ENCODE assay signal across 1 cellular context in genomic region chr3:46943237-46944187, GRCh38.
TF ChIP-seq lines count a peak whose summit lies in the region.

No MANE protein-coding gene starts in this region.

TF ChIP-seq in H1, 55 proteins besides CTCF, POLR2A, EP300 and RAD21:
- no peak for TF ChIP-seq BACH1 (IDR thresholded peaks at IDR 0.05; ENCODE audit: low read length)
- no peak for TF ChIP-seq TBP (IDR thresholded peaks at IDR 0.05; ENCODE audit: low read depth, low read length)
- no peak for TF ChIP-seq CHD7 (IDR thresholded peaks at IDR 0.05; ENCODE audit: insufficient replicate concordance, low read length)
- no peak for TF ChIP-seq YY1 (IDR thresholded peaks at IDR 0.05; ENCODE audit: low read depth, low read length)
- no peak for TF ChIP-seq ATF2 (IDR thresholded peaks at IDR 0.05; ENCODE audit: low read length)
- no peak for TF ChIP-seq BCL11A (IDR thresholded peaks at IDR 0.05; ENCODE audit: low read depth in 2 of 2, low read length in 2 of 2)
- TF ChIP-seq CHD1 (IDR thresholded peaks at IDR 0.05; ENCODE audit: low read depth, low read length) = no peak
- no peak for TF ChIP-seq GABPA (IDR thresholded peaks at IDR 0.05; ENCODE audit: borderline replicate concordance, insufficient read depth, low read length)
- no peak for TF ChIP-seq BRCA1 (IDR thresholded peaks at IDR 0.05; ENCODE audit: low read depth, low read length)
- TF ChIP-seq SIRT6 (IDR thresholded peaks at IDR 0.05; ENCODE audit: low read length) = no peak
- TF ChIP-seq TAF7 (optimal IDR thresholded peaks at IDR 0.05; ENCODE audit: borderline replicate concordance, low read depth, low read length) = no peak
- TF ChIP-seq ATF3 (IDR thresholded peaks at IDR 0.05; ENCODE audit: insufficient read depth, low read depth, low read length) = no peak
- TF ChIP-seq POLR2AphosphoS5 (IDR thresholded peaks at IDR 0.05; ENCODE audit: low read depth, low read length) = no peak
- TF ChIP-seq ZNF274 (IDR thresholded peaks at IDR 0.05; ENCODE audit: borderline replicate concordance, extremely low read depth, low read length) = no peak
- TF ChIP-seq RXRA (IDR thresholded peaks at IDR 0.05; ENCODE audit: insufficient read depth, low read depth, low read length) = no peak
